ENCODE assay signal across 13 cellular contexts in genomic region chr11:58677536-58677935, GRCh38. TPM values are rescaled to one million over a fixed set of nuclear protein-coding genes. Genes with fewer than 3 reads are reported as not detected.
"Had no signal": no experiment of that assay in that cellular context is flagged by ENCODE, and none has a peak within 500 bp of the region (broad histone marks: within the 10 kb centered on the region; RNA-seq: fewer than 3 reads in every experiment).

No MANE protein-coding gene starts in this region.

RNA-seq across cellular contexts. Expression of gene GLYAT, which starts 54.2 kb away (rescaled TPM):
- total RNA-seq: activated B cell treated with CpG ODN at 0.5 μM for 24 hours; activated CD4-positive, alpha-beta memory T cell treated with anti-CD3 and anti-CD28 coated beads for 36 hours; activated CD4-positive, alpha-beta memory T cell treated with anti-CD3 and anti-CD28 coated beads, Interleukin-2, amount 10 ng/mL, durations not matched to agents 7 days and 5 days; activated CD4-positive, alpha-beta T cell treated with anti-CD3 and anti-CD28 coated beads for 36 hours; activated CD4-positive, alpha-beta T cell treated with anti-CD3 and anti-CD28 coated beads, Interleukin-2, amount 10 ng/mL, durations not matched to agents 7 days and 5 days; activated CD8-positive, alpha-beta memory T cell treated with anti-CD3 and anti-CD28 coated beads for 36 hours; activated CD8-positive, alpha-beta memory T cell treated with anti-CD3 and anti-CD28 coated beads, Interleukin-2, amount 10 ng/mL, durations not matched to agents 7 days and 5 days; activated CD8-positive, alpha-beta T cell treated with anti-CD3 and anti-CD28 coated beads for 36 hours; activated CD8-positive, alpha-beta T cell treated with anti-CD3 and anti-CD28 coated beads, Interleukin-2, amount 10 ng/mL, durations not matched to agents 7 days and 5 days; T-helper 1 cell treated with Interleukin-12 subunit alpha and Interleukin-12 subunit beta and Interleukin-4 antibody, amounts not matched to agents 30 ng/mL and 1 ng/mL, for 36 hours; T-helper 17 cell; T-helper 2 cell treated with Interferon-gamma antibody and Interleukin-4, amounts not matched to agents 100 ng/mL and 5 ng/mL, for 36 hours; WTC11 had no signal
